In genomic region chr5:12214631-12215030, GRCh38 we compare ENCODE assay signal across 35 cellular contexts.
"Had no signal": no experiment of that assay in that cellular context is flagged by ENCODE, and none has a peak within 500 bp of the region (broad histone marks: within the 10 kb centered on the region; RNA-seq: fewer than 3 reads in every experiment).

No MANE protein-coding gene starts in this region.

- H3K36me3 ChIP-seq: adrenal gland, ascending aorta, breast epithelium, pancreas, prostate gland, sigmoid colon, thyroid gland, upper lobe of right lung, WERI-Rb-1 had no signal

- H3K4me3 Mint-ChIP-seq: activated naive CD4-positive, alpha-beta T cell treated with anti-CD3 and anti-CD28 coated beads for 36 hours; activated naive CD8-positive, alpha-beta T cell treated with anti-CD3 and anti-CD28 coated beads for 36 hours; activated T-helper 1 cell treated with anti-CD3 and anti-CD28 coated beads, Interleukin-12 subunit alpha, Interleukin-12 subunit beta, Interleukin-2, Interleukin-4 antibody, amounts not matched to agents 30 ng/mL and 10 ng/mL and 1 ng/mL, durations not matched to agents 14 hours and 24 hours and 36 hours; memory B cell; naive thymus-derived CD8-positive, alpha-beta T cell; neural crest cell; stimulated activated effector memory CD8-positive, alpha-beta T cell treated with anti-CD3 and anti-CD28 coated beads, Interleukin-12 subunit alpha, Interleukin-12 subunit beta, amount 100 ng/mL, for 72 hours; stimulated activated naive CD8-positive, alpha-beta T cell treated with anti-CD3 and anti-CD28 coated beads, Interleukin-15, Interleukin-2, amounts not matched to agents 100 ng/mL and 50 ng/mL, for 24 hours; T-helper 1 cell treated with Interleukin-12 subunit alpha and Interleukin-12 subunit beta and Interleukin-4 antibody, amounts not matched to agents 30 μg/mL and 1 μg/mL, for 36 hours had no signal

- ATAC-seq: activated CD4-positive, CD25-positive, alpha-beta regulatory T cell treated with anti-CD3 and anti-CD28 coated beads, Interleukin-2, amount 50 U/mL, for 24 hours; naive thymus-derived CD8-positive, alpha-beta T cell; pancreas; stimulated activated effector memory CD8-positive, alpha-beta T cell treated with anti-CD3 and anti-CD28 coated beads, Interleukin-12 subunit alpha, Interleukin-12 subunit beta, amount 100 ng/mL, for 72 hours; upper lobe of right lung had no signal

- H3K27ac Mint-ChIP-seq: activated naive CD4-positive, alpha-beta T cell treated with anti-CD3 and anti-CD28 coated beads for 36 hours; activated naive CD8-positive, alpha-beta T cell treated with anti-CD3 and anti-CD28 coated beads for 36 hours; activated T-helper 1 cell treated with anti-CD3 and anti-CD28 coated beads, Interleukin-12 subunit alpha, Interleukin-12 subunit beta, Interleukin-2, Interleukin-4 antibody, amounts not matched to agents 30 ng/mL and 10 ng/mL and 1 ng/mL, durations not matched to agents 14 hours and 24 hours and 36 hours; memory B cell; stimulated activated effector memory CD8-positive, alpha-beta T cell treated with anti-CD3 and anti-CD28 coated beads, Interleukin-12 subunit alpha, Interleukin-12 subunit beta, amount 100 ng/mL, for 72 hours; stimulated activated naive CD8-positive, alpha-beta T cell treated with anti-CD3 and anti-CD28 coated beads, Interleukin-15, Interleukin-2, amounts not matched to agents 100 ng/mL and 50 ng/mL, for 24 hours; T-helper 1 cell treated with Interleukin-12 subunit alpha and Interleukin-12 subunit beta and Interleukin-4 antibody, amounts not matched to agents 30 μg/mL and 1 μg/mL, for 36 hours had no signal

- H3K27ac ChIP-seq: adrenal gland, ascending aorta, breast epithelium, pancreas, prostate gland, sigmoid colon, thyroid gland, upper lobe of right lung, WERI-Rb-1 had no signal

- H3K27me3 ChIP-seq: adrenal gland, ascending aorta, breast epithelium, pancreas, sigmoid colon, thyroid gland, upper lobe of right lung had no signal

- H3K36me3 Mint-ChIP-seq: activated naive CD8-positive, alpha-beta T cell treated with anti-CD3 and anti-CD28 coated beads for 36 hours; memory B cell; naive thymus-derived CD8-positive, alpha-beta T cell; stimulated activated effector memory CD8-positive, alpha-beta T cell treated with anti-CD3 and anti-CD28 coated beads, Interleukin-12 subunit alpha, Interleukin-12 subunit beta, amount 100 ng/mL, for 72 hours had no signal

- H3K4me1 Mint-ChIP-seq: activated naive CD8-positive, alpha-beta T cell treated with anti-CD3 and anti-CD28 coated beads for 36 hours; memory B cell; naive thymus-derived CD8-positive, alpha-beta T cell; stimulated activated effector memory CD8-positive, alpha-beta T cell treated with anti-CD3 and anti-CD28 coated beads, Interleukin-12 subunit alpha, Interleukin-12 subunit beta, amount 100 ng/mL, for 72 hours had no signal

- H3K4me3 ChIP-seq: adrenal gland, ascending aorta, breast epithelium, pancreas, prostate gland, sigmoid colon, thyroid gland, upper lobe of right lung had no signal

- H3K27me3 Mint-ChIP-seq: activated naive CD8-positive, alpha-beta T cell treated with anti-CD3 and anti-CD28 coated beads for 36 hours; memory B cell; naive thymus-derived CD8-positive, alpha-beta T cell; stimulated activated naive CD8-positive, alpha-beta T cell treated with anti-CD3 and anti-CD28 coated beads, Interleukin-15, Interleukin-2, amounts not matched to agents 100 ng/mL and 50 ng/mL, for 24 hours had no signal

- H3K4me1 ChIP-seq: adrenal gland, ascending aorta, breast epithelium, pancreas, prostate gland, sigmoid colon, thyroid gland, upper lobe of right lung had no signal

- H3K9me3 ChIP-seq: adrenal gland, ascending aorta, pancreas, prostate gland, thyroid gland, upper lobe of right lung had no signal

- DNase-seq: activated CD4-positive, alpha-beta T cell treated with anti-CD3 and anti-CD28 coated beads for 48 hours; activated CD4-positive, alpha-beta T cell treated with anti-CD3 and anti-CD28 coated beads, Interleukin-2, amount 50 U/mL, for 48 hours; activated CD8-positive, alpha-beta memory T cell treated with anti-CD3 and anti-CD28 coated beads, Interleukin-2, amount 50 U/mL, for 4 hours; activated effector memory CD4-positive, alpha-beta T cell treated with anti-CD3 and anti-CD28 coated beads, Interleukin-2, amount 50 U/mL, for 16 hours; activated naive CD4-positive, alpha-beta T cell treated with anti-CD3 and anti-CD28 coated beads for 36 hours; activated naive CD8-positive, alpha-beta T cell treated with anti-CD3 and anti-CD28 coated beads for 36 hours; activated T-cell treated with anti-CD3 and anti-CD28 coated beads, Interleukin-2, amount 50 U/mL, for 1 hour; adrenal gland; effector CD8-positive, alpha-beta T cell; erythroblast; head of caudate nucleus; hippocampal formation; kidney; midbrain; naive thymus-derived CD8-positive, alpha-beta T cell; nucleus accumbens; pancreas; retina; sigmoid colon; small intestine; stimulated activated CD4-positive, alpha-beta T cell treated with anti-CD3 and anti-CD28 coated beads, Interleukin-4, amount 100 ng/mL, for 24 hours; T1000; thyroid gland; upper lobe of right lung; WERI-Rb-1 had no signal
